1 cellular context compared by ENCODE assay signal in the genomic region with DNA sequence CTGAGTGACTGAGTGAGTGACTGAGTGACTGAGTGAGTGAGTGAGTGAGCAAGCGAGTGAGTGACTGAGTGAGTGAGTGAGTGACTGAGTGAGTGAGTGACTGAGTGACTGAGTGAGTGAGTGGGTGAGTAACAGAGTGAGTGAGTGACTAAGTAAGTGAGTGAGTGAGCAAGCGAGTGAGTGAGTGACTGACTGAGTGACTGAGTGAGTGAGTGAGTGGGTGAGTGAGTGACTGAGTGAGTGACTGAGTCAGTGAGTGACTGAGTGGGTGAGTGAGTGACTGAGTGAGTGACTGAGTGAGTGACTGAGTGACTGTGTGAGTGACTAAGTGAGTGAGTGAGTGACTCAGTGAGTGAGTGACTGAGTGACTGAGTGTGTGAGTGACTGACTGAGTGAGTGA.
TF ChIP-seq lines count a peak whose summit lies in the region.

No MANE protein-coding gene starts in this region.

TF ChIP-seq in H1, 55 proteins besides CTCF, POLR2A, EP300 and RAD21:
- TF ChIP-seq ASH2L (IDR thresholded peaks at IDR 0.05; ENCODE audit: low read length) = peak; percentile 66
TF ChIP-seq in H1: peak in this region for 1; not testable (repeated sequence) for 54.
